Comparison of ENCODE assay signal across 23 cellular contexts in genomic region chr11:70527429-70528045, GRCh38.
"Had no signal": no experiment of that assay in that cellular context is flagged by ENCODE, and none has a peak within 500 bp of the region (broad histone marks: within the 10 kb centered on the region; RNA-seq: fewer than 3 reads in every experiment).

No MANE protein-coding gene starts in this region.

- H3K36me3 ChIP-seq: ascending aorta, esophagus squamous epithelium, suprapubic skin, transverse colon had no signal

- H3K4me1 Mint-ChIP-seq: activated CD4-positive, alpha-beta memory T cell treated with anti-CD3 and anti-CD28 coated beads, Interleukin-2, amount 10 ng/mL, durations not matched to agents 7 days and 5 days; activated CD8-positive, alpha-beta memory T cell treated with anti-CD3 and anti-CD28 coated beads, Interleukin-2, amount 10 ng/mL, durations not matched to agents 7 days and 5 days; activated T-helper 17 cell treated with anti-CD3 and anti-CD28 coated beads, Interleukin-2, amount 50 U/mL, for 72 hours had no signal

- ATAC-seq: activated CD8-positive, alpha-beta memory T cell treated with anti-CD3 and anti-CD28 coated beads, Interleukin-2, amount 10 ng/mL, durations not matched to agents 7 days and 5 days; activated T-helper 17 cell treated with anti-CD3 and anti-CD28 coated beads, Interleukin-2, amount 50 U/mL, for 72 hours; stimulated activated naive CD8-positive, alpha-beta T cell treated with anti-CD3 and anti-CD28 coated beads, Interleukin-15, amount 100 ng/mL, for 72 hours had no signal

- H3K27me3 ChIP-seq: ascending aorta, transverse colon had no signal

- H3K4me3 Mint-ChIP-seq: activated CD4-positive, alpha-beta memory T cell treated with anti-CD3 and anti-CD28 coated beads, Interleukin-2, amount 10 ng/mL, durations not matched to agents 7 days and 5 days; activated CD8-positive, alpha-beta memory T cell treated with anti-CD3 and anti-CD28 coated beads, Interleukin-2, amount 10 ng/mL, durations not matched to agents 7 days and 5 days; activated T-helper 17 cell treated with anti-CD3 and anti-CD28 coated beads, Interleukin-2, amount 50 U/mL, for 72 hours; mesothelial cell of epicardium; nephron progenitor cell; stimulated activated naive CD8-positive, alpha-beta T cell treated with anti-CD3 and anti-CD28 coated beads, Interleukin-15, amount 100 ng/mL, for 72 hours had no signal

- H3K27ac ChIP-seq: ascending aorta, esophagus squamous epithelium, suprapubic skin, transverse colon had no signal

- H3K4me3 ChIP-seq: ascending aorta, esophagus squamous epithelium, lung, suprapubic skin, transverse colon had no signal

- DNase-seq: activated CD4-positive, alpha-beta memory T cell treated with anti-CD3 and anti-CD28 coated beads, Interleukin-2, amount 10 ng/mL, durations not matched to agents 7 days and 5 days; activated CD4-positive, alpha-beta T cell treated with anti-CD3 and anti-CD28 coated beads for 48 hours; activated CD4-positive, CD25-positive, alpha-beta regulatory T cell; activated CD8-positive, alpha-beta memory T cell treated with anti-CD3 and anti-CD28 coated beads, Interleukin-2, amount 10 ng/mL, durations not matched to agents 7 days and 5 days; activated naive CD4-positive, alpha-beta T cell treated with Interleukin-2 at 50 U/mL for 16 hours; activated T-cell treated with anti-CD3 and anti-CD28 coated beads, Interleukin-2, amount 50 U/mL, for 1 hour; dermis blood vessel endothelial cell; effector memory CD4-positive, alpha-beta T cell; esophagus squamous epithelium; nephron progenitor cell; occipital lobe; small intestine; stimulated activated CD4-positive, alpha-beta T cell treated with anti-CD3 and anti-CD28 coated beads, Interleukin-4, amount 100 ng/mL, for 1 hour; stimulated activated naive CD8-positive, alpha-beta T cell treated with anti-CD3 and anti-CD28 coated beads, Interleukin-15, amount 100 ng/mL, for 72 hours; T-helper 1 cell; T-helper 9 cell; transverse colon had no signal

- H3K9me3 ChIP-seq: ascending aorta, esophagus squamous epithelium, suprapubic skin, transverse colon had no signal

- H3K9me3 Mint-ChIP-seq: activated T-helper 17 cell treated with anti-CD3 and anti-CD28 coated beads, Interleukin-2, amount 50 U/mL, for 72 hours; mesothelial cell of epicardium; nephron progenitor cell had no signal

- H3K36me3 Mint-ChIP-seq: activated CD8-positive, alpha-beta memory T cell treated with anti-CD3 and anti-CD28 coated beads, Interleukin-2, amount 10 ng/mL, durations not matched to agents 7 days and 5 days; mesothelial cell of epicardium had no signal

- H3K4me1 ChIP-seq: ascending aorta, transverse colon had no signal

- H3K27me3 Mint-ChIP-seq: progenitor cell of endocrine pancreas had no signal

- H3K27ac Mint-ChIP-seq: activated CD4-positive, alpha-beta memory T cell treated with anti-CD3 and anti-CD28 coated beads, Interleukin-2, amount 10 ng/mL, durations not matched to agents 7 days and 5 days; activated CD8-positive, alpha-beta memory T cell treated with anti-CD3 and anti-CD28 coated beads, Interleukin-2, amount 10 ng/mL, durations not matched to agents 7 days and 5 days; activated T-helper 17 cell treated with anti-CD3 and anti-CD28 coated beads, Interleukin-2, amount 50 U/mL, for 72 hours; mesothelial cell of epicardium; progenitor cell of endocrine pancreas had no signal
